ENCODE assay signal across 11 cellular contexts in the genomic region with DNA sequence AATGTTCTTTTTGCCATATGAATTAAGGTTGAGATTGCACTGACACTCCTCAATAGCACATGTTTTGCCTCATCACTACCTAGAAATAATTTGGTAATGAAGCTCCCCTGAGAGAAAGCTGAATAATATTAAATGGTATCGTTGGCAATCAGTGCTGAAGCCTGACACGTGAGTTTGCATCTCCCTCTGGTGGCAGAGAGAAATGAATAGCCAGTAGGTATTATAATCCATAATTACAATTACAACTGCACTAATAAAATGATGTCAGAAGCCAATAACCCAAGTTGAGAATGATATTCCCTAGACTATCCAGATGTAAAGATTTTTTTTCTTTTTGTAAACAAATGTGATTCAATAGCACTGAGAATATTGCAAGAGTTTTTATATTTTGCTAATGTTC.
DNase-seq lines count a peak whose midpoint lies in the region; ATAC-seq and TF ChIP-seq lines count a peak whose summit lies in the region.
"Had no signal": no experiment of that assay in that cellular context is flagged by ENCODE, and none has a peak within 500 bp of the region (broad histone marks: within the 10 kb centered on the region; RNA-seq: fewer than 3 reads in every experiment).

No MANE protein-coding gene starts in this region.

- DNase-seq in DMS79 treated with DMSO at 0.1 percent for 48 hours (lab: John Stamatoyannopoulos, UW), result peak; percentile 23
- peak; percentile 5 for DNase-seq in NCI-H2171 treated with DMSO at 0.1 percent for 48 hours (lab: John Stamatoyannopoulos, UW)
- DNase-seq in epithelial cell of esophagus (ENCODE audit: low read depth), result peak; percentile 34
- no peak for DNase-seq in activated T-cell treated with anti-CD3 and anti-CD28 coated beads for 4 hours
- DNase-seq in activated T-cell treated with anti-CD3 and anti-CD28 coated beads, Interleukin-2, amount 50 U/mL, for 4 hours, result no peak
- no peak for DNase-seq in NCI-H2227 (lab: John Stamatoyannopoulos, UW; ENCODE audit: unreplicated experiment)
- DNase-seq: activated CD4-positive, CD25-positive, alpha-beta regulatory T cell treated with anti-CD3 and anti-CD28 coated beads, Interleukin-2, amount 50 U/mL, for 72 hours; immature natural killer cell; NCI-H1048 had no signal

- no peaks in the 10 kb centered on the region for H3K36me3 Mint-ChIP-seq in activated T-cell treated with anti-CD3 and anti-CD28 coated beads, Interleukin-2, amount 50 U/mL, for 4 hours (ENCODE audit: insufficient read depth)
- H3K36me3 Mint-ChIP-seq: immature natural killer cell had no signal

- no peaks in the 10 kb centered on the region for H3K4me1 Mint-ChIP-seq in activated T-cell treated with anti-CD3 and anti-CD28 coated beads, Interleukin-2, amount 50 U/mL, for 4 hours (ENCODE audit: low read depth)
- H3K4me1 Mint-ChIP-seq: immature natural killer cell had no signal

- no peaks in the 10 kb centered on the region for H3K27me3 Mint-ChIP-seq in activated T-cell treated with anti-CD3 and anti-CD28 coated beads, Interleukin-2, amount 50 U/mL, for 4 hours (ENCODE audit: low read depth)

- peaks cover 15% of the 10 kb centered on the region for H3K9me3 Mint-ChIP-seq in activated T-cell treated with anti-CD3 and anti-CD28 coated beads, Interleukin-2, amount 50 U/mL, for 4 hours

- no peak overlapping the region for H3K4me3 Mint-ChIP-seq in activated T-cell treated with anti-CD3 and anti-CD28 coated beads, Interleukin-2, amount 50 U/mL, for 4 hours
- H3K4me3 Mint-ChIP-seq: immature natural killer cell had no signal

- ATAC-seq in GM21619 (IDR thresholded peaks at IDR 0.05; ENCODE audit: unreplicated experiment) (peak; percentile 61), HG03135 (IDR thresholded peaks at IDR 0.05; ENCODE audit: unreplicated experiment) (no peak)
- no peak for ATAC-seq in activated T-cell treated with anti-CD3 and anti-CD28 coated beads, Interleukin-2, amount 50 U/mL, for 4 hours

- peak; percentile 73 for TF ChIP-seq CTCF in epithelial cell of esophagus (IDR thresholded peaks at IDR 0.05; ENCODE audit: insufficient read depth, low read depth, low read length, missing control alignments)

- H3K4me3 ChIP-seq in epithelial cell of esophagus (ENCODE audit: low read length), result no peak overlapping the region

Comparison
In these comparisons a context has a peak if more than half of its experiments do, and no peak if none do; other contexts are left out.
1. DNase-seq: peak in DMS79 treated with DMSO at 0.1 percent for 48 hours (single experiment), NCI-H2171 treated with DMSO at 0.1 percent for 48 hours (single experiment) and epithelial cell of esophagus (single experiment); none in activated T-cell treated with anti-CD3 and anti-CD28 coated beads for 4 hours (single experiment), activated T-cell treated with anti-CD3 and anti-CD28 coated beads, Interleukin-2, amount 50 U/mL, for 4 hours (single experiment) and NCI-H2227 (single experiment).